20 cellular contexts compared by ENCODE assay signal in genomic region chr20:3782597-3782996, GRCh38. TPM values are rescaled to one million over a fixed set of nuclear protein-coding genes. Genes with fewer than 3 reads are reported as not detected.
DNase-seq lines count a peak whose midpoint lies in the region; ATAC-seq, FAIRE-seq and TF ChIP-seq lines count a peak whose summit lies in the region.
"Had no signal": no experiment of that assay in that cellular context is flagged by ENCODE, and none has a peak within 500 bp of the region (broad histone marks: within the 10 kb centered on the region; RNA-seq: fewer than 3 reads in every experiment).

No MANE protein-coding gene starts in this region.

- 68 to 74% methylated on average over 6 of the region's 6 CpGs for WGBS in thyroid gland, 2 donors

- H3K27me3 ChIP-seq in thyroid gland, result no peaks in the 10 kb centered on the region
- H3K27me3 ChIP-seq: esophagus muscularis mucosa, Peyer's patch, vagina had no signal

- no peaks in the 10 kb centered on the region for H3K9me3 ChIP-seq in SK-N-MC (ENCODE audit: low read depth, low read length)
- H3K9me3 ChIP-seq in thyroid gland, result no peaks in the 10 kb centered on the region
- H3K9me3 ChIP-seq: esophagus muscularis mucosa, Peyer's patch, vagina had no signal

- FAIRE-seq in urothelium cell line (lab: Jason Lieb, UNC), result no peak

- H3K27me3 Mint-ChIP-seq in activated naive CD8-positive, alpha-beta T cell, result no peaks in the 10 kb centered on the region
- peaks cover 10% of the 10 kb centered on the region for H3K27me3 Mint-ChIP-seq in activated naive CD8-positive, alpha-beta T cell treated with anti-CD3 and anti-CD28 coated beads, Interleukin-2, amount 50 U/mL, for 24 hours
- H3K27me3 Mint-ChIP-seq in mesothelial cell of epicardium (ENCODE audit: low read depth) (peaks cover 26% of the 10 kb centered on the region), endothelial cell (ENCODE audit: unreplicated experiment) (peaks cover 27% of the 10 kb centered on the region)

- H3K36me3 ChIP-seq in SK-N-MC (ENCODE audit: insufficient read depth, low read length) (peaks cover 16% of the 10 kb centered on the region), thyroid gland (no peaks in the 10 kb centered on the region)

- H3K9ac ChIP-seq in SK-N-MC (ENCODE audit: insufficient read length), result no peak overlapping the region

- TF ChIP-seq POLR2A in thyroid gland (IDR thresholded peaks at IDR 0.05), result no peak

- H3K27ac ChIP-seq in SK-N-MC (0 out of 2 replicates have a peak overlapping the region, but pooled peaks have one; percentile 21), thyroid gland (peak overlapping the region in 2 of 3 donors; percentile 18 to 24)
- H3K27ac ChIP-seq: Peyer's patch had no signal

- H3K4me1 ChIP-seq in thyroid gland, result peaks cover 25 to 51% of the 10 kb centered on the region in 2 donors

- peaks cover 36% of the 10 kb centered on the region for H3K4me1 Mint-ChIP-seq in activated naive CD8-positive, alpha-beta T cell (ENCODE audit: low read depth)
- peaks cover 45% of the 10 kb centered on the region for H3K4me1 Mint-ChIP-seq in activated naive CD8-positive, alpha-beta T cell treated with anti-CD3 and anti-CD28 coated beads, Interleukin-2, amount 50 U/mL, for 24 hours
- H3K4me1 Mint-ChIP-seq in mesothelial cell of epicardium, result peaks cover 45% of the 10 kb centered on the region
- H3K4me1 Mint-ChIP-seq in endothelial cell (ENCODE audit: unreplicated experiment), result peaks cover 13% of the 10 kb centered on the region

- H3K4me3 Mint-ChIP-seq in activated naive CD8-positive, alpha-beta T cell, result no peak overlapping the region
- no peak overlapping the region for H3K4me3 Mint-ChIP-seq in activated naive CD8-positive, alpha-beta T cell treated with anti-CD3 and anti-CD28 coated beads, Interleukin-2, amount 50 U/mL, for 24 hours
- H3K4me3 Mint-ChIP-seq in mesothelial cell of epicardium (no peak overlapping the region), endothelial cell (ENCODE audit: unreplicated experiment) (no peak overlapping the region)
- H3K4me3 Mint-ChIP-seq: activated naive CD8-positive, alpha-beta T cell treated with anti-CD3 and anti-CD28 coated beads for 36 hours; activated T-cell treated with anti-CD3 and anti-CD28 coated beads, Interleukin-2, amount 50 U/mL, for 24 hours had no signal

- H3K27ac Mint-ChIP-seq in activated naive CD8-positive, alpha-beta T cell, result peak overlapping the region; percentile 50
- no peak overlapping the region for H3K27ac Mint-ChIP-seq in activated naive CD8-positive, alpha-beta T cell treated with anti-CD3 and anti-CD28 coated beads, Interleukin-2, amount 50 U/mL, for 24 hours
- H3K27ac Mint-ChIP-seq in mesothelial cell of epicardium (peak overlapping the region; percentile 89), endothelial cell (ENCODE audit: unreplicated experiment) (no peak overlapping the region)

- TF ChIP-seq CTCF in mesothelial cell of epicardium (IDR thresholded peaks at IDR 0.05; ENCODE audit: unreplicated experiment) (no peak), thyroid gland (IDR thresholded peaks at IDR 0.05) (no peak), endothelial cell (IDR thresholded peaks at IDR 0.05; ENCODE audit: unreplicated experiment) (no peak)

- intact Hi-C loops in thyroid gland (cut with DNase I), result no loop called here

- H3K4me3 ChIP-seq in SK-N-MC (no peak overlapping the region), thyroid gland (replicated peaks in 1 of 3) (no peak overlapping the region)
- H3K4me3 ChIP-seq: esophagus muscularis mucosa, Peyer's patch, vagina had no signal

- DNase-seq in activated naive CD8-positive, alpha-beta T cell treated with anti-CD3 and anti-CD28 coated beads, Interleukin-2, amount 50 U/mL, for 24 hours, result no peak
- no peak for DNase-seq in SK-N-MC (ENCODE audit: low read depth, low spot score)
- DNase-seq in mesothelial cell of epicardium (ENCODE audit: low spot score in 2 of 2, unreplicated experiment in 2 of 2), result no peak
- DNase-seq in thyroid gland, result no peak
- DNase-seq in urothelium cell line (ENCODE audit: low spot score), result no peak
- DNase-seq in endothelial cell (ENCODE audit: low spot score), result no peak
- DNase-seq in middle frontal gyrus (ENCODE audit: extremely low spot score, low spot score), result no peak
- DNase-seq: activated CD4-positive, alpha-beta T cell treated with anti-CD3 and anti-CD28 coated beads, Interleukin-2, amount 50 U/mL, for 4 hours; activated naive CD8-positive, alpha-beta T cell treated with anti-CD3 and anti-CD28 coated beads for 36 hours; activated T-cell treated with anti-CD3 and anti-CD28 coated beads, Interleukin-2, amount 50 U/mL, for 24 hours; naive B cell; NCI-H1694; NCI-H526 treated with DMSO at 0.1 percent for 48 hours; Peyer's patch; stimulated activated naive CD4-positive, alpha-beta T cell treated with Interleukin-2 at 50 U/mL for 16 hours had no signal

- no peak for ATAC-seq in activated naive CD8-positive, alpha-beta T cell treated with anti-CD3 and anti-CD28 coated beads, Interleukin-2, amount 50 U/mL, for 24 hours

- no peaks in the 10 kb centered on the region for H3K36me3 Mint-ChIP-seq in activated naive CD8-positive, alpha-beta T cell
- H3K36me3 Mint-ChIP-seq in activated naive CD8-positive, alpha-beta T cell treated with anti-CD3 and anti-CD28 coated beads, Interleukin-2, amount 50 U/mL, for 24 hours (ENCODE audit: low read depth), result peaks cover 5% of the 10 kb centered on the region
- H3K36me3 Mint-ChIP-seq in mesothelial cell of epicardium, result no peaks in the 10 kb centered on the region
- H3K36me3 Mint-ChIP-seq in endothelial cell (ENCODE audit: low read depth, unreplicated experiment), result peaks cover 6% of the 10 kb centered on the region
- H3K36me3 Mint-ChIP-seq: naive B cell had no signal

- no peaks in the 10 kb centered on the region for H3K9me3 Mint-ChIP-seq in activated naive CD8-positive, alpha-beta T cell (ENCODE audit: low read depth)
- no peaks in the 10 kb centered on the region for H3K9me3 Mint-ChIP-seq in activated naive CD8-positive, alpha-beta T cell treated with anti-CD3 and anti-CD28 coated beads, Interleukin-2, amount 50 U/mL, for 24 hours
- H3K9me3 Mint-ChIP-seq in mesothelial cell of epicardium (no peaks in the 10 kb centered on the region), endothelial cell (ENCODE audit: unreplicated experiment) (no peaks in the 10 kb centered on the region)
- H3K9me3 Mint-ChIP-seq: activated naive CD8-positive, alpha-beta T cell treated with anti-CD3 and anti-CD28 coated beads for 36 hours; activated T-cell treated with anti-CD3 and anti-CD28 coated beads, Interleukin-2, amount 50 U/mL, for 24 hours; naive B cell had no signal

RNA-seq across cellular contexts. Expression of gene SPEF1, which starts 1.3 kb away (rescaled TPM):
- total RNA-seq in mesothelial cell of epicardium (0.27 to 0.40 TPM (median 0.34 TPM) in 3 replicates), thyroid gland (1 to 10 TPM in 3 of 4 donors, under 1 TPM in 1; 0.13 to 2.5 (median 2.0) TPM), endothelial cell (ENCODE audit: unreplicated experiment) (0.23 TPM)
- total RNA-seq: Daoy, glomerular endothelial cell, Peyer's patch, vagina had no signal

RNA-seq across cellular contexts. Expression of gene CENPB, which starts 3.9 kb away (rescaled TPM):
- total RNA-seq in mesothelial cell of epicardium, result 63.0 to 64.2 TPM (median 63.0 TPM) in 3 replicates
- 10 to 100 TPM; 64.8 to 94.9 (median 80.8) TPM for total RNA-seq in thyroid gland
- 57.9 TPM for total RNA-seq in endothelial cell (ENCODE audit: unreplicated experiment)

RNA-seq across cellular contexts. Expression of gene CDC25B, which starts 13.5 kb away (rescaled TPM):
- total RNA-seq in mesothelial cell of epicardium (29.4 to 33.9 TPM (median 29.6 TPM) in 3 replicates), thyroid gland (10 to 100 TPM; 23.7 to 43.9 (median 27.8) TPM), endothelial cell (ENCODE audit: unreplicated experiment) (10.4 TPM)

RNA-seq across cellular contexts. Expression of gene ADISSP, which starts 15.0 kb away (rescaled TPM):
- total RNA-seq in mesothelial cell of epicardium (24.3 to 26.5 TPM (median 24.9 TPM) in 3 replicates), thyroid gland (10 to 100 TPM; 11.6 to 17.0 (median 16.3) TPM), endothelial cell (ENCODE audit: unreplicated experiment) (18.0 TPM)

RNA-seq across cellular contexts. Expression of gene AP5S1, which starts 37.8 kb away (rescaled TPM):
- 13.8 to 14.5 TPM (median 14.0 TPM) in 3 replicates for total RNA-seq in mesothelial cell of epicardium
- total RNA-seq in thyroid gland, result 10 to 100 TPM; 16.0 to 46.3 (median 35.0) TPM
- total RNA-seq in endothelial cell (ENCODE audit: unreplicated experiment), result 9.9 TPM

Comparison
In these comparisons a context has a peak if more than half of its experiments do, and no peak if none do; other contexts are left out.
1. H3K27ac Mint-ChIP-seq: peak in activated naive CD8-positive, alpha-beta T cell (single experiment) and mesothelial cell of epicardium (single experiment); none in activated naive CD8-positive, alpha-beta T cell treated with anti-CD3 and anti-CD28 coated beads, Interleukin-2, amount 50 U/mL, for 24 hours (single experiment) and endothelial cell (single experiment).